27 cellular contexts compared by ENCODE assay signal in the genomic region with DNA sequence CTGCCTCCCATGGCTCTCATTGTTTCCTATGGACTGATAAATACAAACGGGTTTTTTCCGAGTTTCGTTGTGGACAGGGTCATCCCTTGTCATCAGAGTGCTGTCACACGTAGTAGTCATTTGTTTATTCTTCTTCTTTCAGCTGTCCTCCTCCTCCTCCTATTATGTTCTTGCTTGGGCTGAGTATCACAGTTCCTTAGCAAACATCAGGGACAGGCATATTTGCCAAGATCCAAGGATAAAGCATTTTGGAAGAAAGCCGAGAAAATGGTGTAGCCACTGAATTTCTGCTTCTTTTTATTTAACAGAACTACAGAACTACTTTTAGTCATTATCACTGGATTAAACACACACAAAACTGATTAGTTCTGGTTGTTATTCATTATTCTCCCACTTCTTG.
A peak's percentile ranks its signal among the peaks of the same experiment; 100 is the strongest.
DNase-seq lines count a peak whose midpoint lies in the region; ATAC-seq and TF ChIP-seq lines count a peak whose summit lies in the region.
"Had no signal": no experiment of that assay in that cellular context is flagged by ENCODE, and none has a peak within 500 bp of the region (broad histone marks: within the 10 kb centered on the region; RNA-seq: fewer than 3 reads in every experiment).

No MANE protein-coding gene starts in this region.

- H3K79me2 ChIP-seq in smooth muscle cell (ENCODE audit: low read depth), result peaks cover 24% of the 10 kb centered on the region

- peak overlapping the region; percentile 53 to 62 for H3K27ac ChIP-seq in ascending aorta
- no peak overlapping the region for H3K27ac ChIP-seq in smooth muscle cell (ENCODE audit: low read depth)
- H3K27ac ChIP-seq: epithelial cell of prostate had no signal

- H3K4me1 ChIP-seq in ascending aorta (peaks cover 7 to 30% of the 10 kb centered on the region in 2 donors), smooth muscle cell (ENCODE audit: low read depth) (peaks cover 8% of the 10 kb centered on the region)

- H4K20me1 ChIP-seq in smooth muscle cell (ENCODE audit: low read depth), result peaks cover 6% of the 10 kb centered on the region

- ATAC-seq in HG03196 (IDR thresholded peaks at IDR 0.05; ENCODE audit: unreplicated experiment), result no peak
- ATAC-seq: activated CD8-positive, alpha-beta T cell treated with anti-CD3 and anti-CD28 coated beads for 36 hours; heart left ventricle; lower lobe of right lung had no signal

- DNase-seq in LNCaP clone FGC (ENCODE audit: low read depth) (peak; percentile 87), ascending aorta (ENCODE audit: low spot score in 2 of 2) (no peak), inferior parietal cortex (ENCODE audit: extremely low spot score) (peak; percentile 63), smooth muscle cell (lab: John Stamatoyannopoulos, UW; ENCODE audit: unreplicated experiment) (no peak), HCEC 1CT (no peak), SW 1271 (lab: John Stamatoyannopoulos, UW) (no peak), NCI-H345 (lab: John Stamatoyannopoulos, UW) (no peak)
- DNase-seq: activated CD4-positive, CD25-positive, alpha-beta regulatory T cell treated with anti-CD3 and anti-CD28 coated beads, Interleukin-2, amount 50 U/mL, for 72 hours; activated CD8-positive, alpha-beta T cell treated with anti-CD3 and anti-CD28 coated beads for 36 hours; activated effector memory CD4-positive, alpha-beta T cell treated with Interleukin-2 at 50 U/mL for 16 hours; activated T-cell treated with anti-CD3 and anti-CD28 coated beads for 4 hours; COR-L47; DMS79; effector CD4-positive, alpha-beta T cell; GF-D8; heart left ventricle; kidney glomerular epithelial cell; lower lobe of right lung; NCI-H2029 treated with DMSO at 0.1 percent for 48 hours; NCI-H2227 treated with DMSO at 0.1 percent for 48 hours; NCI-H774; RPMI8226; stimulated activated CD4-positive, alpha-beta T cell treated with anti-CD3 and anti-CD28 coated beads, Interleukin-15, amount 100 ng/mL, for 24 hours; stimulated activated naive CD4-positive, alpha-beta T cell had no signal

- TF ChIP-seq CTCF in LNCaP clone FGC (IDR thresholded peaks at IDR 0.05; ENCODE audit: control insufficient read depth, extremely low read depth, insufficient read depth) (no peak), ascending aorta (IDR thresholded peaks at IDR 0.05) (no peak), smooth muscle cell (IDR thresholded peaks at IDR 0.05; ENCODE audit: borderline replicate concordance, insufficient read depth, poor library complexity, severe bottlenecking) (no peak)

- 77% methylated on average over 5 of the region's 5 CpGs for WGBS in smooth muscle cell (ENCODE audit: low lambda C conversion rate)

- H3K9ac ChIP-seq in smooth muscle cell (ENCODE audit: low read depth), result peak overlapping the region; percentile 61

- no peaks in the 10 kb centered on the region for H3K27me3 ChIP-seq in ascending aorta
- H3K27me3 ChIP-seq in smooth muscle cell (ENCODE audit: low read depth), result no peaks in the 10 kb centered on the region
- H3K27me3 ChIP-seq: heart left ventricle had no signal

- no peak overlapping the region for H3K4me2 ChIP-seq in smooth muscle cell

- H3K9me3 ChIP-seq in ascending aorta (no peaks in the 10 kb centered on the region), smooth muscle cell (replicated peaks; ENCODE audit: low read depth) (no peaks in the 10 kb centered on the region)
- H3K9me3 ChIP-seq: heart left ventricle, lower lobe of right lung, thoracic aorta had no signal

- H3K36me3 ChIP-seq in ascending aorta (no peaks in the 10 kb centered on the region), smooth muscle cell (ENCODE audit: low read depth) (no peaks in the 10 kb centered on the region)
- H3K36me3 ChIP-seq: heart left ventricle, lower lobe of right lung, thoracic aorta had no signal

- intact Hi-C loops in ascending aorta (cut with DNase I), result no loop called here

- H3K4me3 ChIP-seq in LNCaP clone FGC (ENCODE audit: low read depth, low read length), result no peak overlapping the region
- no peak overlapping the region for H3K4me3 ChIP-seq in ascending aorta
- no peak overlapping the region for H3K4me3 ChIP-seq in smooth muscle cell
- H3K4me3 ChIP-seq: heart left ventricle, lower lobe of right lung, thoracic aorta had no signal

- no peak overlapping the region for H2AFZ ChIP-seq in smooth muscle cell (ENCODE audit: low read depth)

- peaks cover 8% of the 10 kb centered on the region for H3F3A ChIP-seq in smooth muscle cell (ENCODE audit: low read depth)

Comparison
In these comparisons a context has a peak if more than half of its experiments do, and no peak if none do; other contexts are left out.
1. DNase-seq: peak in LNCaP clone FGC (single experiment) and inferior parietal cortex (single experiment); none in ascending aorta (0 of 2), smooth muscle cell (single experiment), HCEC 1CT (single experiment), SW 1271 (0 of 2) and NCI-H345 (single experiment).